Comparison of ENCODE assay signal across 12 cellular contexts in genomic region chr4:15451181-15451865, GRCh38. TPM values are rescaled to one million over a fixed set of nuclear protein-coding genes. Genes with fewer than 3 reads are reported as not detected.
DNase-seq lines count a peak whose midpoint lies in the region; ATAC-seq and TF ChIP-seq lines count a peak whose summit lies in the region.
"Had no signal": no experiment of that assay in that cellular context is flagged by ENCODE, and none has a peak within 500 bp of the region (broad histone marks: within the 10 kb centered on the region; RNA-seq: fewer than 3 reads in every experiment).

No MANE protein-coding gene starts in this region.

- H3K36me3 ChIP-seq in left lung (no peaks in the 10 kb centered on the region), vagina (no peaks in the 10 kb centered on the region)

- no peak overlapping the region for H3K27ac Mint-ChIP-seq in activated CD4-positive, alpha-beta T cell treated with anti-CD3 and anti-CD28 coated beads, Interleukin-2, amount 10 ng/mL, durations not matched to agents 24 days and 14 days
- peak overlapping the region; percentile 5 for H3K27ac Mint-ChIP-seq in MCF 10A (ENCODE audit: low read depth, unreplicated experiment)
- H3K27ac Mint-ChIP-seq: activated T-helper 2 cell treated with anti-CD3 and anti-CD28 coated beads, Interferon-gamma antibody, Interleukin-2, Interleukin-4, amounts not matched to agents 10 μg/mL and 5 μg/mL and 100 μg/mL, durations not matched to agents 14 hours and 24 hours and 36 hours had no signal

- intact Hi-C loops in activated CD4-positive, alpha-beta T cell treated with anti-CD3 and anti-CD28 coated beads, Interleukin-2, amount 10 ng/mL, durations not matched to agents 24 days and 14 days (cut with micrococcal nuclease): loop anchor here (10.0 kb wide), 1 partner anchor 1797 kb away; no protein-coding TSS in a partner anchor
- intact Hi-C loops in MCF 10A (cut with micrococcal nuclease) (loop anchor here (10.0 kb wide), 1 partner anchor 447 kb away; the partner anchor contains the start of gene CPEB2), left lung (cut with DNase I) (no loop called here), vagina (cut with DNase I) (no loop called here)

- peak; percentile 28 for DNase-seq in activated CD4-positive, alpha-beta T cell treated with anti-CD3 and anti-CD28 coated beads, Interleukin-2, amount 10 ng/mL, durations not matched to agents 24 days and 14 days
- DNase-seq in activated CD4-positive, alpha-beta T cell treated with anti-CD3 and anti-CD28 coated beads, Interleukin-2, amount 50 U/mL, for 1 hour: no peak
- DNase-seq in MCF 10A (ENCODE audit: unreplicated experiment) (peak; percentile 47), left lung (no peak), vagina (ENCODE audit: extremely low spot score in 2 of 2) (no peak), kidney tubule cell (ENCODE audit: low spot score) (no peak), HK-2 (ENCODE audit: unreplicated experiment) (no peak), mucosa of gallbladder (ENCODE audit: low spot score) (no peak)
- DNase-seq: naive B cell, NCI-H2171 had no signal

- no peak for TF ChIP-seq POLR2A in vagina (IDR thresholded peaks at IDR 0.05)

- peak; percentile 73 for ATAC-seq in left lung

- CTCF ChIA-PET in MCF 10A (lab: Yijun Ruan, JAX): interaction anchor here (0.5 to 1.1 kb wide), 10 partner anchors 20 to 1968 kb away, joined by 3 to 5 read pairs (median 3); no protein-coding TSS in a partner anchor

- no peaks in the 10 kb centered on the region for H3K4me1 Mint-ChIP-seq in activated CD4-positive, alpha-beta T cell treated with anti-CD3 and anti-CD28 coated beads, Interleukin-2, amount 10 ng/mL, durations not matched to agents 24 days and 14 days
- peaks cover 30% of the 10 kb centered on the region for H3K4me1 Mint-ChIP-seq in MCF 10A (ENCODE audit: insufficient read depth, unreplicated experiment)

- H3K9me3 Mint-ChIP-seq in activated CD4-positive, alpha-beta T cell treated with anti-CD3 and anti-CD28 coated beads, Interleukin-2, amount 10 ng/mL, durations not matched to agents 24 days and 14 days: peaks cover 10% of the 10 kb centered on the region
- H3K9me3 Mint-ChIP-seq in MCF 10A (ENCODE audit: unreplicated experiment): no peaks in the 10 kb centered on the region
- H3K9me3 Mint-ChIP-seq: activated T-helper 2 cell treated with anti-CD3 and anti-CD28 coated beads, Interferon-gamma antibody, Interleukin-2, Interleukin-4, amounts not matched to agents 10 μg/mL and 5 μg/mL and 100 μg/mL, durations not matched to agents 14 hours and 24 hours and 36 hours had no signal

- H3K27ac ChIP-seq in left lung: peak overlapping the region in 1 of 2 donors; percentile 41
- peak overlapping the region; percentile 73 for H3K27ac ChIP-seq in vagina

- H3K9me3 ChIP-seq in left lung: no peaks in the 10 kb centered on the region
- no peaks in the 10 kb centered on the region for H3K9me3 ChIP-seq in vagina

- POLR2A ChIA-PET in MCF 10A (lab: Yijun Ruan, JAX): interaction anchor here (0.9 to 1.9 kb wide), 4 partner anchors 53 to 1745 kb away, joined by 3 to 7 read pairs (median 4); no protein-coding TSS in a partner anchor

- H3K36me3 Mint-ChIP-seq in activated CD4-positive, alpha-beta T cell treated with anti-CD3 and anti-CD28 coated beads, Interleukin-2, amount 10 ng/mL, durations not matched to agents 24 days and 14 days (ENCODE audit: low read depth): no peaks in the 10 kb centered on the region
- H3K36me3 Mint-ChIP-seq in MCF 10A (ENCODE audit: insufficient read depth, unreplicated experiment): peaks cover 5% of the 10 kb centered on the region
- H3K36me3 Mint-ChIP-seq: naive B cell had no signal

- H3K4me3 ChIP-seq in left lung: no peak overlapping the region
- H3K4me3 ChIP-seq in vagina: no peak overlapping the region

- no peak for TF ChIP-seq CTCF in MCF 10A (IDR thresholded peaks at IDR 0.05; ENCODE audit: unreplicated experiment)
- TF ChIP-seq CTCF in left lung (IDR thresholded peaks at IDR 0.05): no peak
- no peak for TF ChIP-seq CTCF in vagina (IDR thresholded peaks at IDR 0.05)

- BruUV-seq in MCF 10A (replicated peaks; lab: Mats Ljungman, UMichigan): no TSS peak

- H3K4me1 ChIP-seq in left lung (peaks cover 13 to 22% of the 10 kb centered on the region in 2 donors), vagina (peaks cover 35% of the 10 kb centered on the region)

- no peak overlapping the region for H3K4me3 Mint-ChIP-seq in activated CD4-positive, alpha-beta T cell treated with anti-CD3 and anti-CD28 coated beads, Interleukin-2, amount 10 ng/mL, durations not matched to agents 24 days and 14 days
- H3K4me3 Mint-ChIP-seq in MCF 10A (ENCODE audit: unreplicated experiment): no peak overlapping the region
- H3K4me3 Mint-ChIP-seq: naive B cell had no signal

- H3K27me3 ChIP-seq in left lung (no peaks in the 10 kb centered on the region), vagina (no peaks in the 10 kb centered on the region)

- H3K27me3 Mint-ChIP-seq in activated CD4-positive, alpha-beta T cell treated with anti-CD3 and anti-CD28 coated beads, Interleukin-2, amount 10 ng/mL, durations not matched to agents 24 days and 14 days: peaks cover 2% of the 10 kb centered on the region
- H3K27me3 Mint-ChIP-seq in MCF 10A (ENCODE audit: insufficient read depth, unreplicated experiment): no peaks in the 10 kb centered on the region

RNA-seq across cellular contexts. Expression of gene CC2D2A, which starts 18.4 kb away (rescaled TPM):
- not detected in 2 replicates for total RNA-seq in activated CD4-positive, alpha-beta T cell treated with anti-CD3 and anti-CD28 coated beads, Interleukin-2, amount 10 ng/mL, durations not matched to agents 24 days and 14 days
- total RNA-seq in MCF 10A (2022): 7.7 and 8.6 TPM in 2 replicates
- 10 to 100 TPM; 22.8 to 25.0 TPM for total RNA-seq in left lung
- 33.1 TPM for total RNA-seq in vagina
- 29.9 TPM for total RNA-seq in mucosa of gallbladder
- total RNA-seq: activated T-helper 2 cell treated with anti-CD3 and anti-CD28 coated beads, Interferon-gamma antibody, Interleukin-2, Interleukin-4, amounts not matched to agents 10 μg/mL and 5 μg/mL and 100 μg/mL, durations not matched to agents 14 hours and 24 hours and 36 hours had no signal

RNA-seq across cellular contexts. Expression of gene C1QTNF7, which starts 23.5 kb away (rescaled TPM):
- total RNA-seq in activated CD4-positive, alpha-beta T cell treated with anti-CD3 and anti-CD28 coated beads, Interleukin-2, amount 10 ng/mL, durations not matched to agents 24 days and 14 days: not detected in 2 replicates
- total RNA-seq in MCF 10A (2022): not detected in 2 replicates
- total RNA-seq in left lung: 10 to 100 TPM in 1 of 2 donors, 1 to 10 TPM in 1; 2.1 to 13.1 TPM
- 12.0 TPM for total RNA-seq in vagina
- total RNA-seq in mucosa of gallbladder: 28.2 TPM
- total RNA-seq: activated T-helper 2 cell treated with anti-CD3 and anti-CD28 coated beads, Interferon-gamma antibody, Interleukin-2, Interleukin-4, amounts not matched to agents 10 μg/mL and 5 μg/mL and 100 μg/mL, durations not matched to agents 14 hours and 24 hours and 36 hours; epithelial cell of proximal tubule had no signal

Comparison
In these comparisons a context has a peak if more than half of its experiments do, and no peak if none do; other contexts are left out.
1. DNase-seq: peak in activated CD4-positive, alpha-beta T cell treated with anti-CD3 and anti-CD28 coated beads, Interleukin-2, amount 10 ng/mL, durations not matched to agents 24 days and 14 days (single experiment) and MCF 10A (single experiment); none in activated CD4-positive, alpha-beta T cell treated with anti-CD3 and anti-CD28 coated beads, Interleukin-2, amount 50 U/mL, for 1 hour (single experiment), left lung (0 of 2), vagina (0 of 2), kidney tubule cell (single experiment), HK-2 (single experiment) and mucosa of gallbladder (single experiment).
2. intact Hi-C loops: an anchor here in activated CD4-positive, alpha-beta T cell treated with anti-CD3 and anti-CD28 coated beads, Interleukin-2, amount 10 ng/mL, durations not matched to agents 24 days and 14 days (10.0 kb wide) and MCF 10A (10.0 kb wide); none called in left lung and vagina.